Comparison of ENCODE assay signal across 1 cellular context in the genomic region with DNA sequence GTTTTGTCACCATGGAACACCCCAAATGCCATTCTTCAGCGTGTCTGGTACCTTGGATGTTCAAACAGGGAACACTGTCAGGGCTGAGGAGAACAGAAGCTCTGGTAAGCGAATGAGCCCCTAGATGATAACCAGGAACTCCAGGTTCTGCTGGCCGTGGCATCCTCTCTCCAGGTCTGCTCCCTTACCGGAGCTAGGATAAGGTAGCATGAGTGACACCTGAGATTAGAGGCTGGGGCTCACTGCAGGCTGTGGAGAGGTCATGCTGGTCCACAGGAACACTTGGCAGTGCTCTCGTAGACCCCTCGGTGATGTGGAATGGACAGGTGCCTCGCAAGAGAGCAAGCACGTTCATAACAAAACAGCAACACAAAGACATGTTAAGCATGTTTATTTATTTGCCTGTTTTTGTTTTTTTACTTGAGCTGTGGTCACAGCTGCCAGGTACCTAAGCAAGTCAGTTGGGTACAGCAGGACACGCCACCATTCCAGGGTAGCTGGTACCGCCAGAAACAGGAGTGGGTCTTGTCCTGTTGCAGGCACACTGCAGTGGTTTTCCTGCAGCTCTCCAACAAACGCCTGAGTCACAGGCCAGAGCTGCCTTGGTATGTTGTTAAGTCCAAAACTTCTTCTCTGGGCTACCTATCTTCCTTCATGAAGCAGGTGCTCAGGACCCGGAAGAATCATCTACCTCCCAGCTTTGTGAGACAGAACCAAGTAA.
TF ChIP-seq lines count a peak whose summit lies in the region.

No MANE protein-coding gene starts in this region.

TF ChIP-seq in GM23338, 12 proteins besides CTCF, POLR2A, EP300 and RAD21 (continued from another document):
- TF ChIP-seq, protein P1, sequence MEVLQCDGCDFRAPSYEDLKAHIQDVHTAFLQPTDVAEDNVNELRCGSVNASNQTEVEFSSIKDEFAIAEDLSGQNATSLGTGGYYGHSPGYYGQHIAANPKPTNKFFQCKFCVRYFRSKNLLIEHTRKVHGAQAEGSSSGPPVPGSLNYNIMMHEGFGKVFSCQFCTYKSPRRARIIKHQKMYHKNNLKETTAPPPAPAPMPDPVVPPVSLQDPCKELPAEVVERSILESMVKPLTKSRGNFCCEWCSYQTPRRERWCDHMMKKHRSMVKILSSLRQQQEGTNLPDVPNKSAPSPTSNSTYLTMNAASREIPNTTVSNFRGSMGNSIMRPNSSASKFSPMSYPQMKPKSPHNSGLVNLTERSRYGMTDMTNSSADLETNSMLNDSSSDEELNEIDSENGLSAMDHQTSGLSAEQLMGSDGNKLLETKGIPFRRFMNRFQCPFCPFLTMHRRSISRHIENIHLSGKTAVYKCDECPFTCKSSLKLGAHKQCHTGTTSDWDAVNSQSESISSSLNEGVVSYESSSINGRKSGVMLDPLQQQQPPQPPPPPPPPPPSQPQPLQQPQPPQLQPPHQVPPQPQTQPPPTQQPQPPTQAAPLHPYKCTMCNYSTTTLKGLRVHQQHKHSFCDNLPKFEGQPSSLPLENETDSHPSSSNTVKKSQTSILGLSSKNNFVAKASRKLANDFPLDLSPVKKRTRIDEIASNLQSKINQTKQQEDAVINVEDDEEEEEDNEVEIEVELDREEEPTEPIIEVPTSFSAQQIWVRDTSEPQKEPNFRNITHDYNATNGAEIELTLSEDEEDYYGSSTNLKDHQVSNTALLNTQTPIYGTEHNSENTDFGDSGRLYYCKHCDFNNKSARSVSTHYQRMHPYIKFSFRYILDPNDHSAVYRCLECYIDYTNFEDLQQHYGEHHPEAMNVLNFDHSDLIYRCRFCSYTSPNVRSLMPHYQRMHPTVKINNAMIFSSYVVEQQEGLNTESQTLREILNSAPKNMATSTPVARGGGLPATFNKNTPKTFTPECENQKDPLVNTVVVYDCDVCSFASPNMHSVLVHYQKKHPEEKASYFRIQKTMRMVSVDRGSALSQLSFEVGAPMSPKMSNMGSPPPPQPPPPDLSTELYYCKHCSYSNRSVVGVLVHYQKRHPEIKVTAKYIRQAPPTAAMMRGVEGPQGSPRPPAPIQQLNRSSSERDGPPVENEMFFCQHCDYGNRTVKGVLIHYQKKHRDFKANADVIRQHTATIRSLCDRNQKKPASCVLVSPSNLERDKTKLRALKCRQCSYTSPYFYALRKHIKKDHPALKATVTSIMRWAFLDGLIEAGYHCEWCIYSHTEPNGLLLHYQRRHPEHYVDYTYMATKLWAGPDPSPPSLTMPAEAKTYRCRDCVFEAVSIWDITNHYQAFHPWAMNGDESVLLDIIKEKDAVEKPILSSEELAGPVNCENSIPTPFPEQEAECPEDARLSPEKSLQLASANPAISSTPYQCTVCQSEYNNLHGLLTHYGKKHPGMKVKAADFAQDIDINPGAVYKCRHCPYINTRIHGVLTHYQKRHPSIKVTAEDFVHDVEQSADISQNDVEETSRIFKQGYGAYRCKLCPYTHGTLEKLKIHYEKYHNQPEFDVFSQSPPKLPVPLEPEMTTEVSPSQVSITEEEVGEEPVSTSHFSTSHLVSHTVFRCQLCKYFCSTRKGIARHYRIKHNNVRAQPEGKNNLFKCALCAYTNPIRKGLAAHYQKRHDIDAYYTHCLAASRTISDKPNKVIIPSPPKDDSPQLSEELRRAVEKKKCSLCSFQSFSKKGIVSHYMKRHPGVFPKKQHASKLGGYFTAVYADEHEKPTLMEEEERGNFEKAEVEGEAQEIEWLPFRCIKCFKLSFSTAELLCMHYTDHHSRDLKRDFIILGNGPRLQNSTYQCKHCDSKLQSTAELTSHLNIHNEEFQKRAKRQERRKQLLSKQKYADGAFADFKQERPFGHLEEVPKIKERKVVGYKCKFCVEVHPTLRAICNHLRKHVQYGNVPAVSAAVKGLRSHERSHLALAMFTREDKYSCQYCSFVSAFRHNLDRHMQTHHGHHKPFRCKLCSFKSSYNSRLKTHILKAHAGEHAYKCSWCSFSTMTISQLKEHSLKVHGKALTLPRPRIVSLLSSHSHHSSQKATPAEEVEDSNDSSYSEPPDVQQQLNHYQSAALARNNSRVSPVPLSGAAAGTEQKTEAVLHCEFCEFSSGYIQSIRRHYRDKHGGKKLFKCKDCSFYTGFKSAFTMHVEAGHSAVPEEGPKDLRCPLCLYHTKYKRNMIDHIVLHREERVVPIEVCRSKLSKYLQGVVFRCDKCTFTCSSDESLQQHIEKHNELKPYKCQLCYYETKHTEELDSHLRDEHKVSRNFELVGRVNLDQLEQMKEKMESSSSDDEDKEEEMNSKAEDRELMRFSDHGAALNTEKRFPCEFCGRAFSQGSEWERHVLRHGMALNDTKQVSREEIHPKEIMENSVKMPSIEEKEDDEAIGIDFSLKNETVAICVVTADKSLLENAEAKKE (CRISPR knock-in tag; IDR thresholded peaks at IDR 0.05) = no peak
